In the genomic region with DNA sequence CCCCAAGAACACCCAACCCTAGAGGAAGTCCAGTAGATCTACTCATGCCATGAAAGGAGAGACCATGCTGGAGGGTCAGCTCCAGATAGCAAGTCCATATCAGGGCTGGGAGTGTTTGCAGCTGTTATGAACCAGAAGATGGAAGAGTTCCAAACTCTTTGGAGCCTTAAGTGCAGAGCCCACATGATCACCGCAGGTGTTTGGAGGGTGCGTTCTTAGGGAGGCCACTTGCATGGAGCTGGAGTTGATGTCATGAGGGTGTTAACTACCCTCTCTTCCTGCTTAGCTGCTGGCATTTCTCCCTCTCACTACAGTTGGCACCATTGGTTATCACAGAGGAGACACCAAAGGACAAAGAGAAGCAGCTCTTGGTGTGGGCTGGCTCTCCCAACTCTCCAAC, we compare ENCODE assay signal across 23 cellular contexts.
"Had no signal": no experiment of that assay in that cellular context is flagged by ENCODE, and none has a peak within 500 bp of the region (broad histone marks: within the 10 kb centered on the region; RNA-seq: fewer than 3 reads in every experiment).

No MANE protein-coding gene starts in this region.

- H3K4me1 ChIP-seq: ascending aorta had no signal

- H3K27ac ChIP-seq: ascending aorta, PC-9 had no signal

- H3K4me3 ChIP-seq: ascending aorta, PC-9 had no signal

- ATAC-seq: activated CD8-positive, alpha-beta T cell treated with anti-CD3 and anti-CD28 coated beads, Interleukin-2, amount 10 ng/mL, durations not matched to agents 7 days and 5 days; activated naive CD4-positive, alpha-beta T cell treated with anti-CD3 and anti-CD28 coated beads, Interleukin-2, amount 50 U/mL, for 72 hours; activated naive CD8-positive, alpha-beta T cell treated with anti-CD3 and anti-CD28 coated beads, Interleukin-2, amount 50 U/mL, for 24 hours; T-helper 17 cell; WTC11 had no signal

- H3K36me3 ChIP-seq: ascending aorta had no signal

- H3K27me3 ChIP-seq: ascending aorta had no signal

- H3K9me3 ChIP-seq: ascending aorta had no signal

- DNase-seq: activated CD4-positive, alpha-beta T cell treated with anti-CD3 and anti-CD28 coated beads for 48 hours; activated CD4-positive, alpha-beta T cell treated with anti-CD3 and anti-CD28 coated beads, Interleukin-2, amount 50 U/mL, for 4 hours; activated CD4-positive, CD25-positive, alpha-beta regulatory T cell treated with anti-CD3 and anti-CD28 coated beads, Interleukin-2, amount 50 U/mL, for 72 hours; activated CD8-positive, alpha-beta memory T cell treated with anti-CD3 and anti-CD28 coated beads, Interleukin-2, amount 50 U/mL, for 48 hours; activated CD8-positive, alpha-beta T cell treated with anti-CD3 and anti-CD28 coated beads, Interleukin-2, amount 10 ng/mL, durations not matched to agents 7 days and 5 days; activated naive CD4-positive, alpha-beta T cell treated with Interleukin-2 at 50 U/mL for 16 hours; activated naive CD8-positive, alpha-beta T cell treated with anti-CD3 and anti-CD28 coated beads, Interleukin-2, amount 50 U/mL, for 24 hours; activated T-cell treated with anti-CD3 and anti-CD28 coated beads, Interleukin-2, amount 50 U/mL, for 1 hour; amniotic stem cell; Karpas-422; MM.1S; NCI-H146; NCI-H187 treated with DMSO at 0.1 percent for 48 hours; NCI-H226; NCI-H510A treated with DMSO at 0.1 percent for 48 hours; NCI-H69; PC-9; SIG-M5; T-helper 17 cell; T-helper 9 cell had no signal
